20 cellular contexts compared by ENCODE assay signal in genomic region chr7:123719481-123719806, GRCh38. TPM values are rescaled to one million over a fixed set of nuclear protein-coding genes. Genes with fewer than 3 reads are reported as not detected.
DNase-seq lines count a peak whose midpoint lies in the region; ATAC-seq and TF ChIP-seq lines count a peak whose summit lies in the region.
"Had no signal": no experiment of that assay in that cellular context is flagged by ENCODE, and none has a peak within 500 bp of the region (broad histone marks: within the 10 kb centered on the region; RNA-seq: fewer than 3 reads in every experiment).

No MANE protein-coding gene starts in this region.

- no peak for DNase-seq in activated CD4-positive, alpha-beta T cell treated with anti-CD3 and anti-CD28 coated beads, Interleukin-2, amount 10 ng/mL, durations not matched to agents 7 days and 5 days
- no peak for DNase-seq in activated CD4-positive, alpha-beta T cell treated with anti-CD3 and anti-CD28 coated beads for 1 hour
- DNase-seq in OCI-M1 (lab: John Stamatoyannopoulos, UW) (peak; percentile 44), fibroblast of pulmonary artery (ENCODE audit: low read depth) (peak; percentile 16), lung (ENCODE audit: low spot score) (no peak), ecto neural progenitor cell (ENCODE audit: low spot score) (no peak), esophagus squamous epithelium (lab: John Stamatoyannopoulos, UW) (no peak)
- no peak for DNase-seq in activated effector memory CD4-positive, alpha-beta T cell treated with Interleukin-2 at 50 U/mL for 16 hours
- DNase-seq: activated B cell treated with CpG ODN at 0.5 μM for 24 hours; activated CD8-positive, alpha-beta memory T cell treated with anti-CD3 and anti-CD28 coated beads, Interleukin-2, amount 50 U/mL, for 48 hours; cerebellar nuclear complex; DMS79 treated with DMSO at 0.1 percent for 48 hours; NCI-H1092; NCI-H2107; NCI-H774; nephron progenitor cell; psoas muscle; stimulated activated naive CD4-positive, alpha-beta T cell; uterus had no signal

- no peaks in the 10 kb centered on the region for H3K9me3 Mint-ChIP-seq in activated CD4-positive, alpha-beta T cell treated with anti-CD3 and anti-CD28 coated beads, Interleukin-2, amount 10 ng/mL, durations not matched to agents 7 days and 5 days
- H3K9me3 Mint-ChIP-seq: activated B cell treated with CpG ODN at 0.5 μM for 24 hours had no signal

- H3K4me3 Mint-ChIP-seq in activated CD4-positive, alpha-beta T cell treated with anti-CD3 and anti-CD28 coated beads, Interleukin-2, amount 10 ng/mL, durations not matched to agents 7 days and 5 days = no peak overlapping the region
- H3K4me3 Mint-ChIP-seq: activated B cell treated with CpG ODN at 0.5 μM for 24 hours, nephron progenitor cell had no signal

- ATAC-seq in lung (ENCODE audit: insufficient read depth, low FRiP score) = no peak

- H3K27me3 Mint-ChIP-seq in activated CD4-positive, alpha-beta T cell treated with anti-CD3 and anti-CD28 coated beads, Interleukin-2, amount 10 ng/mL, durations not matched to agents 7 days and 5 days = no peaks in the 10 kb centered on the region
- H3K27me3 Mint-ChIP-seq: activated B cell treated with CpG ODN at 0.5 μM for 24 hours had no signal

- POLR2A ChIA-PET in activated CD4-positive, alpha-beta T cell treated with anti-CD3 and anti-CD28 coated beads, Interleukin-2, amount 10 ng/mL, durations not matched to agents 7 days and 5 days (lab: Charles Lee) = no interaction called here

- H3K27ac ChIP-seq in lung (ENCODE audit: low read depth in 1 of 2, low read length in 1 of 2) (peak overlapping the region; percentile 20 to 74), esophagus squamous epithelium (no peak overlapping the region)
- H3K27ac ChIP-seq: C4-2B, psoas muscle, uterus had no signal

- H3K9me3 ChIP-seq in lung (ENCODE audit: control insufficient read depth in 2 of 2, insufficient read depth in 1 of 2, low read length in 1 of 2) = no peaks in the 10 kb centered on the region
- H3K9me3 ChIP-seq in esophagus squamous epithelium = no peaks in the 10 kb centered on the region
- H3K9me3 ChIP-seq: psoas muscle, uterus had no signal

- H3K36me3 ChIP-seq in lung (ENCODE audit: control insufficient read depth in 2 of 2, insufficient read depth in 2 of 2, low read length in 2 of 2) = no peaks in the 10 kb centered on the region
- H3K36me3 ChIP-seq in esophagus squamous epithelium = no peaks in the 10 kb centered on the region
- H3K36me3 ChIP-seq: uterus had no signal

- no peak for TF ChIP-seq POLR2A in esophagus squamous epithelium (IDR thresholded peaks at IDR 0.05)

- intact Hi-C loops in esophagus squamous epithelium (cut with DNase I) = no loop called here

- H3K4me1 ChIP-seq in lung (ENCODE audit: control insufficient read depth in 2 of 2, insufficient read depth in 2 of 2, low read length in 2 of 2) (peaks cover 2 to 37% of the 10 kb centered on the region in 2 donors), esophagus squamous epithelium (peaks cover 0 to 48% (median 6%) of the 10 kb centered on the region in 3 donors)

- H3K4me3 ChIP-seq in fibroblast of pulmonary artery (replicated peaks; ENCODE audit: low read depth, low read length) = no peak overlapping the region
- H3K4me3 ChIP-seq in lung = no peak overlapping the region
- H3K4me3 ChIP-seq in esophagus squamous epithelium = no peak overlapping the region
- H3K4me3 ChIP-seq: psoas muscle, uterus had no signal

- H3K27me3 ChIP-seq in lung (ENCODE audit: control insufficient read depth, insufficient read depth) (no peaks in the 10 kb centered on the region), esophagus squamous epithelium (no peaks in the 10 kb centered on the region)
- H3K27me3 ChIP-seq: uterus had no signal

- H3K27ac Mint-ChIP-seq in activated CD4-positive, alpha-beta T cell treated with anti-CD3 and anti-CD28 coated beads, Interleukin-2, amount 10 ng/mL, durations not matched to agents 7 days and 5 days = peak overlapping the region; percentile 25
- H3K27ac Mint-ChIP-seq: activated B cell treated with CpG ODN at 0.5 μM for 24 hours, nephron progenitor cell had no signal

- TF ChIP-seq CTCF in fibroblast of pulmonary artery (IDR thresholded peaks at IDR 0.05; ENCODE audit: low read length, missing control alignments) = no peak
- no peak for TF ChIP-seq CTCF in lung (IDR thresholded peaks at IDR 0.05; ENCODE audit: control extremely low read depth, extremely low read depth)
- no peak for TF ChIP-seq CTCF in esophagus squamous epithelium (IDR thresholded peaks at IDR 0.05)

- H3K36me3 Mint-ChIP-seq in activated CD4-positive, alpha-beta T cell treated with anti-CD3 and anti-CD28 coated beads, Interleukin-2, amount 10 ng/mL, durations not matched to agents 7 days and 5 days (ENCODE audit: low read depth) = peaks cover 19% of the 10 kb centered on the region

- peaks cover 35% of the 10 kb centered on the region for H3K4me1 Mint-ChIP-seq in activated CD4-positive, alpha-beta T cell treated with anti-CD3 and anti-CD28 coated beads, Interleukin-2, amount 10 ng/mL, durations not matched to agents 7 days and 5 days

- CTCF ChIA-PET in activated CD4-positive, alpha-beta T cell treated with anti-CD3 and anti-CD28 coated beads, Interleukin-2, amount 10 ng/mL, durations not matched to agents 7 days and 5 days (lab: Charles Lee) = no interaction called here

RNA-seq across cellular contexts. Expression of gene WASL, which starts 29.4 kb away (rescaled TPM):
- total RNA-seq in activated CD4-positive, alpha-beta T cell treated with anti-CD3 and anti-CD28 coated beads, Interleukin-2, amount 10 ng/mL, durations not matched to agents 7 days and 5 days = 1 to 10 TPM; 6.2 to 7.7 TPM
- total RNA-seq in lung = 10 to 100 TPM; 28.3 to 52.7 TPM
- 10 to 100 TPM; 11.8 to 16.0 TPM for polyA plus RNA-seq in lung
- total RNA-seq in esophagus squamous epithelium = 10 to 100 TPM; 26.0 to 34.6 (median 31.3) TPM

Comparison
In these comparisons a context has a peak if more than half of its experiments do, and no peak if none do; other contexts are left out.
1. DNase-seq: peak in OCI-M1 (single experiment) and fibroblast of pulmonary artery (single experiment); none in activated CD4-positive, alpha-beta T cell treated with anti-CD3 and anti-CD28 coated beads, Interleukin-2, amount 10 ng/mL, durations not matched to agents 7 days and 5 days (single experiment), activated CD4-positive, alpha-beta T cell treated with anti-CD3 and anti-CD28 coated beads for 1 hour (single experiment), lung (single experiment), ecto neural progenitor cell (single experiment), esophagus squamous epithelium (single experiment) and activated effector memory CD4-positive, alpha-beta T cell treated with Interleukin-2 at 50 U/mL for 16 hours (single experiment).
2. H3K27ac ChIP-seq: peak in lung (2 of 2); none in esophagus squamous epithelium (0 of 4).